ENCODE assay signal across 22 cellular contexts in the genomic region with DNA sequence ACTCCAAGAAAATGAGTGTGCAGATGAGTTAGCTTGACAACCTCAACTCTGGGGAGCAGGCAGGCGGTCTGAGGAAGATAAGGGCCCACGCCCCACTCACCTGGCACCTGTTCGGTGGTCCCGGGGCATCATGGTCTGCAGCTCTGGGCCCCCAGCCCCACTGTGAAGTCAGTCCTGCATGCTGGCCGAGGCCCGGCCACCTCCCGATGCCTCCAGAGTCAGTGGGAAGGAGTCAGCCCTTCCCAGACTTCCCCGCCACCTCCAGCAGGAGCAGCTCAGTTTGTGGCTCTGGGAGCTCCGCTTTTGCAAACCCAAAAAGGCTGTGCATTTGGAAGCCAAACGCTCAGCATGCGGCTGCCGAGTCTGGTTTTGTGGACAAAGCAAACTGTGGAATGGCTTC.
DNase-seq lines count a peak whose midpoint lies in the region; ATAC-seq, FAIRE-seq and TF ChIP-seq lines count a peak whose summit lies in the region.
"Had no signal": no experiment of that assay in that cellular context is flagged by ENCODE, and none has a peak within 500 bp of the region (broad histone marks: within the 10 kb centered on the region; RNA-seq: fewer than 3 reads in every experiment).

No MANE protein-coding gene starts in this region.

- no peak for TF ChIP-seq CTCF in astrocyte (IDR thresholded peaks at IDR 0.05; ENCODE audit: insufficient read depth, low read depth, low read length)
- no peak for TF ChIP-seq CTCF in neural progenitor cell (IDR thresholded peaks at IDR 0.05)
- no peak for TF ChIP-seq CTCF in spleen (IDR thresholded peaks at IDR 0.05 in 8 of 11, conservative IDR thresholded peaks at IDR 0.05 in 3 of 11)
- TF ChIP-seq CTCF in vagina (IDR thresholded peaks at IDR 0.05): no peak

- H3K27ac Mint-ChIP-seq in astrocyte (ENCODE audit: unreplicated experiment) (peak overlapping the region; percentile 62), neural progenitor cell (no peak overlapping the region), T-helper 17 cell (no peak overlapping the region)
- H3K27ac Mint-ChIP-seq: B cell; CD4-positive, CD25-positive, alpha-beta regulatory T cell; CD8-positive, alpha-beta T cell had no signal

- H3K4me2 ChIP-seq in astrocyte (ENCODE audit: low read length) (no peak overlapping the region), neural progenitor cell (no peak overlapping the region)
- H3K4me2 ChIP-seq: BLaER1 had no signal

- peaks cover 19% of the 10 kb centered on the region for H3K4me1 Mint-ChIP-seq in astrocyte (ENCODE audit: low read depth, unreplicated experiment)
- H3K4me1 Mint-ChIP-seq in neural progenitor cell: peaks cover 24% of the 10 kb centered on the region
- H3K4me1 Mint-ChIP-seq in T-helper 17 cell: peaks cover 7% of the 10 kb centered on the region
- H3K4me1 Mint-ChIP-seq: B cell; CD4-positive, CD25-positive, alpha-beta regulatory T cell had no signal

- no peaks in the 10 kb centered on the region for H3K79me2 ChIP-seq in astrocyte (ENCODE audit: insufficient read depth, low read length)
- H3K79me2 ChIP-seq in neural progenitor cell (ENCODE audit: low read depth): no peaks in the 10 kb centered on the region

- H3K36me3 Mint-ChIP-seq in astrocyte (ENCODE audit: low read depth, unreplicated experiment) (peaks cover 19% of the 10 kb centered on the region), neural progenitor cell (peaks cover 3% of the 10 kb centered on the region), T-helper 17 cell (ENCODE audit: low read depth) (peaks cover 2% of the 10 kb centered on the region)

- H3K4me3 ChIP-seq in astrocyte (ENCODE audit: insufficient read depth, low read depth, low read length): no peak overlapping the region
- H3K4me3 ChIP-seq in neural progenitor cell: no peak overlapping the region
- no peak overlapping the region for H3K4me3 ChIP-seq in spleen
- H3K4me3 ChIP-seq in vagina: no peak overlapping the region
- H3K4me3 ChIP-seq: BLaER1, GM12878 had no signal

- no peaks in the 10 kb centered on the region for H4K20me1 ChIP-seq in astrocyte (ENCODE audit: insufficient read depth, low read length)
- H4K20me1 ChIP-seq in neural progenitor cell (ENCODE audit: low read depth): no peaks in the 10 kb centered on the region
- H4K20me1 ChIP-seq: BLaER1 had no signal

- DNase-seq in G401 (ENCODE audit: low spot score): peak; percentile 11
- no peak for DNase-seq in astrocyte (ENCODE audit: low read depth)
- peak; percentile 62 for DNase-seq in neural progenitor cell (ENCODE audit: low spot score)
- DNase-seq in spleen: peak; percentile 67
- DNase-seq in vagina (ENCODE audit: extremely low spot score in 2 of 2): no peak
- DNase-seq in T-helper 17 cell: no peak
- DNase-seq: Caco-2; CD4-positive, CD25-positive, alpha-beta regulatory T cell; CD8-positive, alpha-beta T cell; DMS153; DND-41; GDM1; GOT3; HCEC 1CT had no signal

- intact Hi-C loops in spleen (cut with DNase I; ENCODE audit: low total_unique reads) (no loop called here), vagina (cut with DNase I) (no loop called here)

- H3K36me3 ChIP-seq in astrocyte (ENCODE audit: insufficient read depth, low read length) (no peaks in the 10 kb centered on the region), neural progenitor cell (no peaks in the 10 kb centered on the region), spleen (peaks cover 0 to 24% (median 5%) of the 10 kb centered on the region in 6 donors), vagina (no peaks in the 10 kb centered on the region)
- H3K36me3 ChIP-seq: BLaER1 had no signal

- H3K9ac ChIP-seq in astrocyte (ENCODE audit: low read length): no peak overlapping the region
- no peak overlapping the region for H3K9ac ChIP-seq in neural progenitor cell
- H3K9ac ChIP-seq: BLaER1 had no signal

- H3K27me3 Mint-ChIP-seq in astrocyte (ENCODE audit: low read depth, unreplicated experiment) (peaks cover 7% of the 10 kb centered on the region), neural progenitor cell (ENCODE audit: insufficient read depth, low read depth) (peaks cover 6% of the 10 kb centered on the region), T-helper 17 cell (no peaks in the 10 kb centered on the region)
- H3K27me3 Mint-ChIP-seq: B cell had no signal

- H3K4me3 Mint-ChIP-seq in astrocyte (ENCODE audit: unreplicated experiment) (no peak overlapping the region), neural progenitor cell (no peak overlapping the region), T-helper 17 cell (no peak overlapping the region)
- H3K4me3 Mint-ChIP-seq: B cell; CD4-positive, CD25-positive, alpha-beta regulatory T cell; CD8-positive, alpha-beta T cell had no signal

- peaks cover 2% of the 10 kb centered on the region for H3K9me3 Mint-ChIP-seq in astrocyte (ENCODE audit: unreplicated experiment)
- H3K9me3 Mint-ChIP-seq in neural progenitor cell: no peaks in the 10 kb centered on the region
- H3K9me3 Mint-ChIP-seq: CD4-positive, CD25-positive, alpha-beta regulatory T cell; CD8-positive, alpha-beta T cell had no signal

- no peak overlapping the region for H2AFZ ChIP-seq in astrocyte (ENCODE audit: low read depth, low read length)
- H2AFZ ChIP-seq in neural progenitor cell (replicated peaks): no peak overlapping the region

- FAIRE-seq in astrocyte (lab: Jason Lieb, UNC): no peak
- FAIRE-seq: A204.1, GM12878, H54 had no signal

- H3K27me3 ChIP-seq in astrocyte (ENCODE audit: insufficient read depth, low read length) (peaks cover 2% of the 10 kb centered on the region), neural progenitor cell (no peaks in the 10 kb centered on the region), spleen (replicated peaks in 1 of 7) (no peaks in the 10 kb centered on the region), vagina (no peaks in the 10 kb centered on the region)
- H3K27me3 ChIP-seq: BLaER1 had no signal

- H3K4me1 ChIP-seq in astrocyte (ENCODE audit: insufficient read depth, low read length) (no peaks in the 10 kb centered on the region), neural progenitor cell (peaks cover 11% of the 10 kb centered on the region), spleen (peaks cover 0 to 7% (median 0%) of the 10 kb centered on the region in 6 donors), vagina (peaks cover 21% of the 10 kb centered on the region)

- H3K9me3 ChIP-seq in astrocyte (ENCODE audit: insufficient read depth, low read depth, low read length) (no peaks in the 10 kb centered on the region), neural progenitor cell (ENCODE audit: low read depth) (no peaks in the 10 kb centered on the region), spleen (no peaks in the 10 kb centered on the region), vagina (no peaks in the 10 kb centered on the region), T-helper 17 cell (ENCODE audit: control insufficient read depth, low read length, poor library complexity, severe bottlenecking) (no peaks in the 10 kb centered on the region)
- H3K9me3 ChIP-seq: BLaER1, Caco-2 had no signal

- WGBS in spleen, 5 donors: 83 to 96% (median 92%) methylated on average over 12 of the region's 12 CpGs

- in situ Hi-C loops in G401 (cut with HindIII; ENCODE audit: low sequenced_read_pairs): no loop called here

- no peak for TF ChIP-seq POLR2A in spleen (IDR thresholded peaks at IDR 0.05)
- TF ChIP-seq POLR2A in vagina (IDR thresholded peaks at IDR 0.05): no peak

- H3F3A ChIP-seq in neural progenitor cell (ENCODE audit: low read depth): peaks cover 8% of the 10 kb centered on the region

- no peak overlapping the region for H3K27ac ChIP-seq in astrocyte (ENCODE audit: low read depth, low read length)
- H3K27ac ChIP-seq in neural progenitor cell: no peak overlapping the region
- no peak overlapping the region for H3K27ac ChIP-seq in spleen
- no peak overlapping the region for H3K27ac ChIP-seq in vagina
- H3K27ac ChIP-seq: 22Rv1, BLaER1, C4-2B had no signal

- ATAC-seq in GM18870 (IDR thresholded peaks at IDR 0.05; ENCODE audit: unreplicated experiment) (no peak), T-helper 17 cell (no peak)
- ATAC-seq: CD8-positive, alpha-beta T cell; GM12878 had no signal

Comparison
In these comparisons a context has a peak if more than half of its experiments do, and no peak if none do; other contexts are left out.
1. DNase-seq: peak in G401 (single experiment), neural progenitor cell (single experiment) and spleen (single experiment); none in astrocyte (single experiment), vagina (0 of 2) and T-helper 17 cell (0 of 3).